32 cellular contexts compared by ENCODE assay signal in the genomic region with DNA sequence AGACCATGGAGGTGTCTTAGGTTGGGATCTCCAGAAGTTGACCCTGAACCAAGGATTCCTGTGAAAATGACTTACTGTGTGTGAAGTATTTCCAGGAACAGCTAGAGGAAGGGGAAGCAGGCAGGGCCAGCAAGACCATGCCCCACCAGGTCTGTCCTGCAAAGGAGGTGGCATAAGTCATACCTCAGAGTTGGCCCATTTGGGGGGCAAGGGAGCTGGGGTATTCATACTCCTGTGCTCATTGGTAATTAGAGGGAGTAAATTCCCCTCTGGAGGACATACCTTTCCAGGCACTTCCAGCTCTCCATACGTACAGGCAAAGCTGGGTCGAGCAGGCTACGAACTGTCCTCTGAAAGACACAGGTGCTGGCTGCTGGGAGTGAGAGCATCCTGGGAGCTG.
"Had no signal": no experiment of that assay in that cellular context is flagged by ENCODE, and none has a peak within 500 bp of the region (broad histone marks: within the 10 kb centered on the region; RNA-seq: fewer than 3 reads in every experiment).

No MANE protein-coding gene starts in this region.

- DNase-seq: activated B cell treated with CpG ODN at 0.5 μM for 24 hours; activated CD4-positive, alpha-beta memory T cell treated with anti-CD3 and anti-CD28 coated beads for 36 hours; activated CD4-positive, alpha-beta T cell treated with anti-CD3 and anti-CD28 coated beads for 4 hours; activated CD4-positive, alpha-beta T cell treated with anti-CD3 and anti-CD28 coated beads, Interleukin-2, amount 10 ng/mL, durations not matched to agents 24 days and 14 days; activated CD4-positive, alpha-beta T cell treated with anti-CD3 and anti-CD28 coated beads, Interleukin-2, amount 50 U/mL, for 1 hour; activated CD4-positive, alpha-beta T cell treated with anti-CD3 and anti-CD28 coated beads, Interleukin-2, amount 50 U/mL, for 4 hours; activated CD4-positive, CD25-positive, alpha-beta regulatory T cell treated with anti-CD3 and anti-CD28 coated beads, Interleukin-2, amount 50 U/mL, for 72 hours; activated CD8-positive, alpha-beta memory T cell treated with anti-CD3 and anti-CD28 coated beads, Interleukin-2, amount 50 U/mL, for 4 hours; activated CD8-positive, alpha-beta T cell treated with anti-CD3 and anti-CD28 coated beads for 36 hours; activated effector memory CD4-positive, alpha-beta T cell treated with anti-CD3 and anti-CD28 coated beads, Interleukin-2, amount 50 U/mL, for 16 hours; activated gamma-delta T cell treated with Interleukin-2 at 50 U/mL for 16 hours; activated naive CD4-positive, alpha-beta T cell; activated naive CD4-positive, alpha-beta T cell treated with anti-CD3 and anti-CD28 coated beads for 36 hours; activated naive CD4-positive, alpha-beta T cell treated with anti-CD3 and anti-CD28 coated beads, Interleukin-2, amount 50 U/mL, for 16 hours; activated naive CD8-positive, alpha-beta T cell treated with anti-CD3 and anti-CD28 coated beads for 36 hours; activated T-cell treated with anti-CD3 and anti-CD28 coated beads for 4 hours; activated T-cell treated with anti-CD3 and anti-CD28 coated beads, Interleukin-2, amount 50 U/mL, for 1 hour; activated T-cell treated with anti-CD3 and anti-CD28 coated beads, Interleukin-2, amount 50 U/mL, for 4 hours; activated T-cell treated with anti-CD3 and anti-CD28 coated beads, Interleukin-2, amount 50 U/mL, for 72 hours; adrenal gland; amniotic stem cell; aorta; body of pancreas; brain microvascular endothelial cell; central memory CD4-positive, alpha-beta T cell; T-helper 1 cell; T-helper 2 cell; T-helper 9 cell had no signal

- H3K4me3 ChIP-seq: adrenal gland, body of pancreas, breast epithelium had no signal

- H3K9me3 ChIP-seq: adrenal gland, body of pancreas, breast epithelium had no signal

- H3K4me1 ChIP-seq: adrenal gland, breast epithelium had no signal

- H3K36me3 ChIP-seq: adrenal gland, brain microvascular endothelial cell, breast epithelium had no signal

- ATAC-seq: activated CD8-positive, alpha-beta T cell treated with anti-CD3 and anti-CD28 coated beads for 36 hours; activated naive CD4-positive, alpha-beta T cell treated with anti-CD3 and anti-CD28 coated beads, Interleukin-2, amount 50 U/mL, for 72 hours; activated T-cell treated with anti-CD3 and anti-CD28 coated beads, Interleukin-2, amount 50 U/mL, for 4 hours; activated T-cell treated with anti-CD3 and anti-CD28 coated beads, Interleukin-2, amount 50 U/mL, for 72 hours; activated T-helper 17 cell treated with anti-CD3 and anti-CD28 coated beads, Interleukin-2, amount 50 U/mL, for 72 hours; body of pancreas had no signal

- H3K27me3 ChIP-seq: adrenal gland, body of pancreas, brain microvascular endothelial cell, breast epithelium had no signal

- H3K27ac ChIP-seq: adrenal gland, body of pancreas, brain microvascular endothelial cell, breast epithelium, VCaP had no signal
